ENCODE assay signal across 9 cellular contexts in genomic region chr17:5110816-5111215, GRCh38. TPM values are rescaled to one million over a fixed set of nuclear protein-coding genes. Genes with fewer than 3 reads are reported as not detected.
DNase-seq lines count a peak whose midpoint lies in the region; ATAC-seq, FAIRE-seq and TF ChIP-seq lines count a peak whose summit lies in the region.
"Had no signal": no experiment of that assay in that cellular context is flagged by ENCODE, and none has a peak within 500 bp of the region (broad histone marks: within the 10 kb centered on the region; RNA-seq: fewer than 3 reads in every experiment).

No MANE protein-coding gene starts in this region.

- H3K36me3 ChIP-seq in GM12878 (ENCODE audit: control insufficient read depth in 2 of 2, insufficient read depth in 2 of 2, low read length in 1 of 2): peaks cover 7 to 10% of the 10 kb centered on the region in 2 experiments

- 45% methylated on average over 8 of the region's 8 CpGs for WGBS in GM12878 (ENCODE audit: insufficient coverage, insufficient replicate concordance, low lambda C conversion rate, missing lambda C conversion rate)

- SMC1A ChIA-PET in GM12878 (lab: Charles Lee; ENCODE audit: uncharacterized antibody, unreplicated experiment): interaction anchor here (0.9 to 1.7 kb wide), 6 partner anchors 8 to 328 kb away, joined by 3 to 13 read pairs (median 5); partner anchors contain the start of genes C1QBP, RNF167, SLC25A11 and ZFP3

- CTCF ChIA-PET in GM12878 (lab: Yijun Ruan, JAX): interaction anchor here (0.8 to 3.0 kb wide), 10 partner anchors 32 to 328 kb away, joined by 3 to 13 read pairs (median 4); partner anchors contain the start of genes C1QBP, ZFP3 and ZNF594

- no peaks in the 10 kb centered on the region for H3K27me3 ChIP-seq in GM12878 (replicated peaks in 1 of 2; ENCODE audit: control insufficient read depth in 2 of 2, insufficient read depth in 2 of 2, low read length in 1 of 2)

- POLR2A ChIA-PET in GM12878 (lab: Charles Lee): interaction anchor here (0.6 to 2.1 kb wide), 10 partner anchors 9 to 124 kb away, joined by 3 to 12 read pairs (median 4); partner anchors contain the start of genes SCIMP and ZNF594

- H3K4me1 Mint-ChIP-seq in mesothelial cell of epicardium: peaks cover 16% of the 10 kb centered on the region

- no peak for TF ChIP-seq EP300 in GM12878 (IDR thresholded peaks at IDR 0.05; ENCODE audit: borderline replicate concordance in 1 of 2, control insufficient read depth in 1 of 2, low read depth in 2 of 2, low read length in 2 of 2)

- TF ChIP-seq RAD21 in GM12878 (IDR thresholded peaks at IDR 0.05; ENCODE audit: insufficient read depth, low read depth, low read length): no peak

- H3K9ac ChIP-seq in GM12878 (ENCODE audit: control insufficient read depth, insufficient read depth, low read length): peak overlapping the region; percentile 72

- H3K27me3 Mint-ChIP-seq in mesothelial cell of epicardium (ENCODE audit: low read depth): no peaks in the 10 kb centered on the region

- peak; percentile 14 for ATAC-seq in GM12878
- ATAC-seq in GM18502 (IDR thresholded peaks at IDR 0.05; ENCODE audit: poor library complexity, unreplicated experiment): no peak
- ATAC-seq in GM21529 (IDR thresholded peaks at IDR 0.05; ENCODE audit: unreplicated experiment): no peak

- in situ Hi-C loops in KBM-7 (cut with MboI; ENCODE audit: low pct_unique_long_range_greater_than_20kb, low sequenced_read_pairs) (no loop called here), GM12878 (cut with MboI) (no loop called here)

- TF ChIP-seq POLR2A in GM12878 (IDR thresholded peaks at IDR 0.05; ENCODE audit: low read depth, low read length): no peak

- no peak for FAIRE-seq in GM12878 (lab: Jason Lieb, UNC)
- FAIRE-seq: islet of Langerhans had no signal

- peaks cover 11% of the 10 kb centered on the region for H3K79me2 ChIP-seq in GM12878 (ENCODE audit: control insufficient read depth, insufficient read depth, low read length)

- DNase-seq in AML-193 (lab: John Stamatoyannopoulos, UW) (peak; percentile 1 to 21), KBM-7 (peak; percentile 74), GM12878 (ENCODE audit: low read depth, low spot score) (no peak), mesothelial cell of epicardium (ENCODE audit: low spot score in 2 of 2, unreplicated experiment in 2 of 2) (no peak), nucleus accumbens (lab: John Stamatoyannopoulos, UW) (no peak), NCI-H187 treated with DMSO at 0.1 percent for 48 hours (lab: John Stamatoyannopoulos, UW) (no peak)

- peak overlapping the region; percentile 93 for H3K4me2 ChIP-seq in GM12878 (ENCODE audit: control insufficient read depth, insufficient read depth)

- peaks cover 24% of the 10 kb centered on the region for H3K9me3 ChIP-seq in GM12878 (replicated peaks; ENCODE audit: control insufficient read depth, insufficient read depth, low read length)

- RAD21 ChIA-PET in GM12878 (lab: Charles Lee; ENCODE audit: unreplicated experiment): interaction anchor here (0.6 to 1.8 kb wide), 5 partner anchors 32 to 144 kb away, joined by 3 to 8 read pairs (median 4); no protein-coding TSS in a partner anchor

- peak overlapping the region; percentile 66 for H3K27ac Mint-ChIP-seq in mesothelial cell of epicardium

- H2AFZ ChIP-seq in GM12878 (ENCODE audit: control insufficient read depth, low read depth, low read length): peak overlapping the region; percentile 98

- peak overlapping the region; percentile 67 for H3K4me3 Mint-ChIP-seq in mesothelial cell of epicardium

- 0 out of 6 replicates have a peak, but pooled peaks of 1 of the 3 experiments have one; percentile 4 for TF ChIP-seq CTCF in GM12878 (IDR thresholded peaks at IDR 0.05 in 2 of 3, conservative IDR thresholded peaks at IDR 0.05 in 1 of 3; ENCODE audit: control insufficient read depth in 2 of 3, extremely low read depth in 1 of 3, insufficient read depth in 1 of 3, low read depth in 3 of 3, low read length in 3 of 3)
- no peak for TF ChIP-seq CTCF in mesothelial cell of epicardium (IDR thresholded peaks at IDR 0.05; ENCODE audit: unreplicated experiment)

- intact Hi-C loops in GM12878 (cut with micrococcal nuclease; ENCODE audit: unreplicated experiment): no loop called here

- peak overlapping the region; percentile 69 for H3K4me3 ChIP-seq in GM12878

- TSS peak; percentile 67 for BruUV-seq in GM12878 (replicated peaks; lab: Mats Ljungman, UMichigan)

- no peaks in the 10 kb centered on the region for H3K4me1 ChIP-seq in GM12878 (ENCODE audit: control insufficient read depth, insufficient read depth, low read length)

- no peaks in the 10 kb centered on the region for H4K20me1 ChIP-seq in GM12878 (ENCODE audit: control insufficient read depth, insufficient read depth)

- peaks cover 15% of the 10 kb centered on the region for H3K9me3 Mint-ChIP-seq in mesothelial cell of epicardium

- peaks cover 35% of the 10 kb centered on the region for H3K36me3 Mint-ChIP-seq in mesothelial cell of epicardium

- H3K27ac ChIP-seq in GM12878 (ENCODE audit: control insufficient read depth, insufficient read depth): peak overlapping the region; percentile 60

TF ChIP-seq in GM12878, 131 proteins besides CTCF, POLR2A, EP300 and RAD21 (continues in another document):
- TF ChIP-seq YY1 (IDR thresholded peaks at IDR 0.05; ENCODE audit: low read depth, low read length) (no peak), SREBF2 (IDR thresholded peaks at IDR 0.05; ENCODE audit: low read length) (0 out of 2 replicates have a peak, but pooled peaks have one; percentile 7), SPI1 (IDR thresholded peaks at IDR 0.05; ENCODE audit: borderline replicate concordance, insufficient read depth, low read depth, low read length) (peak; percentile 92), RUNX3 (IDR thresholded peaks at IDR 0.05; ENCODE audit: low read length) (0 out of 2 replicates have a peak, but pooled peaks have one; percentile 9)

RNA-seq across cellular contexts. Expression of gene ZNF232, which starts 0.9 kb away (rescaled TPM):
- 24.4 and 27.3 TPM in 2 replicates for total RNA-seq in GM12878 (2013; cell fraction: nucleolus; rRNA removed)
- total RNA-seq in GM12878 (2014; rRNA removed) (12.3 and 13.0 TPM in 2 replicates), GM12878 (2014; rRNA removed; fragmentation: Illumina TruSeq; extraction: Trizol) (13.3 and 15.7 TPM in 2 replicates), GM12878 (2021) (10.8 and 15.2 TPM in 2 replicates), mesothelial cell of epicardium (27.1 to 29.9 TPM (median 27.2 TPM) in 3 replicates)
- 5.0 TPM for polyA plus RNA-seq in GM12878 (2011; ENCODE audit: low read depth)
- polyA plus RNA-seq in GM12878 (2011; rRNA removed) (13.4 and 16.8 TPM in 2 replicates), GM12878 (2014; fragmentation: Illumina TruSeq; extraction: Trizol) (12.2 and 13.3 TPM in 2 replicates), GM12878 (2014; fragmentation: Nextera tagmentation; extraction: Ambion mirVana) (10 to 100 TPM; 12.8 to 14.3 TPM), GM12878 (2014; rRNA removed) (10.1 and 10.2 TPM in 2 replicates), GM12878 (2016; fragmentation: Nextera tagmentation; extraction: Ambion mirVana) (10 to 100 TPM; 11.4 to 12.0 TPM)
- polyA plus RNA-seq in GM12878 (2011; cell fraction: cytosol; rRNA removed): 9.8 and 10.0 TPM in 2 replicates
- 13.0 and 16.9 TPM in 2 replicates for polyA plus RNA-seq in GM12878 (2011; cell fraction: nucleus; rRNA removed)
- 4.3 and 5.8 TPM in 2 replicates for polyA plus RNA-seq in GM12878 (2012)
- polyA minus RNA-seq in GM12878 (2011; rRNA and poly(A)+ RNA removed): 12.5 and 15.2 TPM in 2 replicates
- polyA minus RNA-seq in GM12878 (2011; cell fraction: cytosol; rRNA and poly(A)+ RNA removed): 3.4 and 5.7 TPM in 2 replicates
- polyA minus RNA-seq in GM12878 (2011; cell fraction: nucleus; rRNA and poly(A)+ RNA removed): 8.7 and 9.4 TPM in 2 replicates

RNA-seq across cellular contexts. Expression of gene USP6, which starts 5.0 kb away (rescaled TPM):
- total RNA-seq in GM12878 (2013; cell fraction: nucleolus; rRNA removed): 0.17 TPM in 1 of 2 replicates, not detected in the other
- 0.05 TPM in 1 of 2 replicates, not detected in the other for total RNA-seq in GM12878 (2014; rRNA removed)
- total RNA-seq in GM12878 (2014; rRNA removed; fragmentation: Illumina TruSeq; extraction: Trizol): 0.04 and 0.05 TPM in 2 replicates
- total RNA-seq in GM12878 (2021): 0.03 and 0.13 TPM in 2 replicates
- polyA plus RNA-seq in GM12878 (2011; ENCODE audit: low read depth): 0.04 TPM
- polyA plus RNA-seq in GM12878 (2011; rRNA removed): 0.01 and 0.03 TPM in 2 replicates
- polyA plus RNA-seq in GM12878 (2011; cell fraction: cytosol; rRNA removed): 0.03 TPM in 1 of 2 replicates, not detected in the other
- 0.04 TPM in 2 replicates for polyA plus RNA-seq in GM12878 (2011; cell fraction: nucleus; rRNA removed)
- polyA plus RNA-seq in GM12878 (2012): 0.16 and 0.24 TPM in 2 replicates
- under 0.01 and 0.05 TPM in 2 replicates for polyA plus RNA-seq in GM12878 (2014; fragmentation: Illumina TruSeq; extraction: Trizol)
- under 1 TPM; 0.08 to 0.15 TPM for polyA plus RNA-seq in GM12878 (2014; fragmentation: Nextera tagmentation; extraction: Ambion mirVana)
- polyA plus RNA-seq in GM12878 (2014; rRNA removed): not detected in 2 replicates
- under 1 TPM; 0.33 to 0.39 TPM for polyA plus RNA-seq in GM12878 (2016; fragmentation: Nextera tagmentation; extraction: Ambion mirVana)
- polyA minus RNA-seq in GM12878 (2011; rRNA and poly(A)+ RNA removed): under 0.01 and 0.21 TPM in 2 replicates
- polyA minus RNA-seq in GM12878 (2011; cell fraction: cytosol; rRNA and poly(A)+ RNA removed): not detected in 2 replicates
- polyA minus RNA-seq in GM12878 (2011; cell fraction: nucleus; rRNA and poly(A)+ RNA removed): 0.12 TPM in 1 of 2 replicates, not detected in the other
- total RNA-seq in mesothelial cell of epicardium: 0.38 to 0.54 TPM (median 0.42 TPM) in 3 replicates

RNA-seq across cellular contexts. Expression of gene ZFP3, which starts 32.5 kb away (rescaled TPM):
- total RNA-seq in GM12878 (2013; cell fraction: nucleolus; rRNA removed): 10.0 and 11.5 TPM in 2 replicates
- total RNA-seq in GM12878 (2014; rRNA removed) (0.96 and 1.1 TPM in 2 replicates), GM12878 (2014; rRNA removed; fragmentation: Illumina TruSeq; extraction: Trizol) (1.7 and 1.8 TPM in 2 replicates), GM12878 (2021) (1.6 and 1.7 TPM in 2 replicates), mesothelial cell of epicardium (0.96 to 1.0 TPM (median 1.00 TPM) in 3 replicates)
- polyA plus RNA-seq in GM12878 (2011; ENCODE audit: low read depth): 0.67 TPM
- polyA plus RNA-seq in GM12878 (2011; rRNA removed) (4.1 and 5.2 TPM in 2 replicates), GM12878 (2014; fragmentation: Illumina TruSeq; extraction: Trizol) (2.5 and 3.2 TPM in 2 replicates), GM12878 (2014; fragmentation: Nextera tagmentation; extraction: Ambion mirVana) (under 1 TPM; 0.37 to 0.39 TPM), GM12878 (2014; rRNA removed) (1.2 and 1.7 TPM in 2 replicates), GM12878 (2016; fragmentation: Nextera tagmentation; extraction: Ambion mirVana) (1 to 10 TPM; 1.1 to 1.8 TPM)
- 1.8 and 2.0 TPM in 2 replicates for polyA plus RNA-seq in GM12878 (2011; cell fraction: cytosol; rRNA removed)
- 3.6 and 4.7 TPM in 2 replicates for polyA plus RNA-seq in GM12878 (2011; cell fraction: nucleus; rRNA removed)
- 1.2 and 1.3 TPM in 2 replicates for polyA plus RNA-seq in GM12878 (2012)
- 2.9 and 3.6 TPM in 2 replicates for polyA minus RNA-seq in GM12878 (2011; rRNA and poly(A)+ RNA removed)
- polyA minus RNA-seq in GM12878 (2011; cell fraction: cytosol; rRNA and poly(A)+ RNA removed): 0.62 and 0.67 TPM in 2 replicates
- polyA minus RNA-seq in GM12878 (2011; cell fraction: nucleus; rRNA and poly(A)+ RNA removed): 5.1 TPM in 2 replicates

Comparison
In these comparisons a context has a peak if more than half of its experiments do, and no peak if none do; other contexts are left out.
1. DNase-seq: peak in AML-193 (2 of 2) and KBM-7 (single experiment); none in GM12878 (single experiment), mesothelial cell of epicardium (0 of 2), nucleus accumbens (0 of 56) and NCI-H187 treated with DMSO at 0.1 percent for 48 hours (single experiment).